Comparison of ENCODE assay signal across 18 cellular contexts in the genomic region with DNA sequence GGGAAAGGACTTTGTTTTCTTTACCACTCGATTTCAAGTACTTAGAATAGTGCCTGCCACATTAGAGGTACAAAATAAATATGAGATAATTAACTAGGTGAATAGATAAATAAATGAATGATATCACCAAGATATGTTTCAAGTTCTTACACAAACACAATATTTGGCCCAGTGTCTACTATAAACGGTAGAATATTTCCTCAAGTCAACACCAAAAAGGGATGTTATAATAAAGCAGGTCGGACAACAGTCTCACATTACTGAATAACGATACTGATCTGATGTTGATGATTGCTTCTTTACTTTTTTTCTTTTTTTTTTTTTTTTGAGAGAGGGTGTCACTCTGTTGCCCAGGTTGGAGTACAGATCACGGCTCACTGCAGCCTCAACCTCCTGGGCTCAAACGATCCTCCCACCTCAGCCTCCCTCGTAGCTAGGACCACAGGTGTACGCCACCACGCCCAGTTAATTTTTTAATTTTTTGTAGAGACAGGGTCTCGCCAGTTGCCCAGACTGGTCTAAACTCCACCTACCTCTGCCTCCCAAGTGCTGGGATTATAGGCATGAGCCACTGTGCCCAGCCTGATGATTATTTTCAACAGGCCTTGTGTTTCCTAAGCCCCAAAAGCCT. TPM values are rescaled to one million over a fixed set of nuclear protein-coding genes. Genes with fewer than 3 reads are reported as not detected.
DNase-seq lines count a peak whose midpoint lies in the region; ATAC-seq and TF ChIP-seq lines count a peak whose summit lies in the region.
"Had no signal": no experiment of that assay in that cellular context is flagged by ENCODE, and none has a peak within 500 bp of the region (broad histone marks: within the 10 kb centered on the region; RNA-seq: fewer than 3 reads in every experiment).

No MANE protein-coding gene starts in this region.

- intact Hi-C loops in posterior cingulate gyrus (cut with DNase I) = no loop called here

- DNase-seq in NCI-H1092 treated with DMSO at 0.1 percent for 48 hours (lab: John Stamatoyannopoulos, UW) = peak; percentile 23
- DNase-seq in NCI-H1092 (lab: John Stamatoyannopoulos, UW) = no peak
- DNase-seq in T-helper 17 cell = no peak
- DNase-seq in trophoblast cell = no peak
- no peak for DNase-seq in T-helper 9 cell
- no peak for DNase-seq in posterior cingulate gyrus
- DNase-seq: activated CD4-positive, alpha-beta T cell treated with anti-CD3 and anti-CD28 coated beads for 1 hour; activated CD8-positive, alpha-beta memory T cell treated with anti-CD3 and anti-CD28 coated beads, Interleukin-2, amount 10 ng/mL, durations not matched to agents 7 days and 5 days; activated effector memory CD4-positive, alpha-beta T cell treated with Interleukin-2 at 50 U/mL for 16 hours; adrenal gland; cerebellar nuclear complex; effector memory CD8-positive, alpha-beta T cell; H9; NCI-H1930; SHP77 treated with DMSO at 0.1 percent for 48 hours had no signal

- H3K27me3 Mint-ChIP-seq in T-helper 17 cell = no peaks in the 10 kb centered on the region
- H3K27me3 Mint-ChIP-seq: effector memory CD8-positive, alpha-beta T cell had no signal

- peaks cover 34% of the 10 kb centered on the region for H3K4me1 Mint-ChIP-seq in T-helper 17 cell

- H3K27ac ChIP-seq in DOHH2 (ENCODE audit: low read depth, low read length) = no peak overlapping the region
- H3K27ac ChIP-seq in trophoblast cell (ENCODE audit: low read depth, low read length) = no peak overlapping the region

- no peak overlapping the region for H2AK5ac ChIP-seq in trophoblast cell (ENCODE audit: low read length)

- peak overlapping the region; percentile 44 for H3K14ac ChIP-seq in trophoblast cell (ENCODE audit: low read length)

- no peaks in the 10 kb centered on the region for H3K9me2 ChIP-seq in DOHH2 (replicated peaks; ENCODE audit: control insufficient read depth, low read length)

- H4K12ac ChIP-seq in trophoblast cell (ENCODE audit: low read depth, low read length) = no peak overlapping the region

- H3K23ac ChIP-seq in trophoblast cell (ENCODE audit: low read length) = no peak overlapping the region

- H3F3A ChIP-seq in DOHH2 (ENCODE audit: control insufficient read depth, insufficient read depth) = no peaks in the 10 kb centered on the region

- no peak for TF ChIP-seq CTCF in DOHH2 (IDR thresholded peaks at IDR 0.05; ENCODE audit: low read depth, low read length, poor library complexity, severe bottlenecking)

- peak overlapping the region; percentile 36 for H2BK12ac ChIP-seq in trophoblast cell (ENCODE audit: low read length)

- H2BK5ac ChIP-seq in trophoblast cell (ENCODE audit: low read depth, low read length, poor library complexity) = no peak overlapping the region

- WGBS in trophoblast cell (ENCODE audit: extremely low coverage, insufficient coverage, insufficient read length) = no CpG with 5 or more reads among the region's 10 CpGs

- H3K27ac Mint-ChIP-seq in T-helper 17 cell = peak overlapping the region; percentile 37
- H3K27ac Mint-ChIP-seq: activated CD8-positive, alpha-beta memory T cell treated with anti-CD3 and anti-CD28 coated beads, Interleukin-2, amount 10 ng/mL, durations not matched to agents 7 days and 5 days had no signal

- H3K9me3 ChIP-seq in DOHH2 (ENCODE audit: control insufficient read depth, insufficient read depth, low read length) (0 out of 2 replicates have a peak, but pooled peaks cover 2% of the 10 kb centered on the region), T-helper 17 cell (ENCODE audit: control insufficient read depth, low read length, poor library complexity, severe bottlenecking) (no peaks in the 10 kb centered on the region), trophoblast cell (ENCODE audit: insufficient read depth, low read depth, low read length) (no peaks in the 10 kb centered on the region)
- H3K9me3 ChIP-seq: adrenal gland had no signal

- no peak overlapping the region for H3K9ac ChIP-seq in trophoblast cell (ENCODE audit: low read length)

- peaks cover 15% of the 10 kb centered on the region for H3K79me1 ChIP-seq in trophoblast cell (ENCODE audit: low read length)

- peak overlapping the region; percentile 35 for H4K91ac ChIP-seq in trophoblast cell (ENCODE audit: low read depth, low read length)

- no peak overlapping the region for H2BK120ac ChIP-seq in trophoblast cell (ENCODE audit: insufficient read depth, low read length, poor library complexity)

- H3K4me1 ChIP-seq in DOHH2 (ENCODE audit: control insufficient read depth, low read length) (peaks cover 25% of the 10 kb centered on the region), trophoblast cell (ENCODE audit: control insufficient read depth in 1 of 2, insufficient read depth in 2 of 2, low read length in 2 of 2) (peaks cover 4 to 7% of the 10 kb centered on the region in 2 experiments)

- peaks cover 2% of the 10 kb centered on the region for H3K36me3 Mint-ChIP-seq in T-helper 17 cell (ENCODE audit: low read depth)

- H3K4me2 ChIP-seq in DOHH2 (ENCODE audit: low read length) = peak overlapping the region; percentile 9; the same call in 1 of the 2 replicates
- H3K4me2 ChIP-seq in trophoblast cell (ENCODE audit: low read length) = peak overlapping the region; percentile 11

- ATAC-seq in T-helper 17 cell = no peak
- ATAC-seq in GM18498 (IDR thresholded peaks at IDR 0.05; ENCODE audit: unreplicated experiment) = no peak
- ATAC-seq: activated CD8-positive, alpha-beta memory T cell treated with anti-CD3 and anti-CD28 coated beads, Interleukin-2, amount 10 ng/mL, durations not matched to agents 7 days and 5 days; effector memory CD8-positive, alpha-beta T cell had no signal

- H3K4ac ChIP-seq in trophoblast cell (ENCODE audit: low read depth, low read length) = peak overlapping the region; percentile 95

- H4K8ac ChIP-seq in trophoblast cell (ENCODE audit: low read depth, low read length) = no peak overlapping the region

- H3K4me3 ChIP-seq in DOHH2 (ENCODE audit: low read length) (no peak overlapping the region), trophoblast cell (ENCODE audit: low read depth, low read length) (no peak overlapping the region)
- H3K4me3 ChIP-seq: adrenal gland, tibial nerve had no signal

- H3K36me3 ChIP-seq in DOHH2 (ENCODE audit: control insufficient read depth, low read length) = 0 out of 2 replicates have a peak, but pooled peaks cover 2% of the 10 kb centered on the region
- H3K36me3 ChIP-seq in trophoblast cell (ENCODE audit: control insufficient read depth in 1 of 2, insufficient read depth in 2 of 2, low read length in 2 of 2) = peaks cover 2% of the 10 kb centered on the region in 2 experiments
- H3K36me3 ChIP-seq: adrenal gland, tibial nerve had no signal

- H3K79me2 ChIP-seq in DOHH2 (ENCODE audit: control insufficient read depth, low read length) = peaks cover 43% of the 10 kb centered on the region
- peaks cover 23% of the 10 kb centered on the region for H3K79me2 ChIP-seq in trophoblast cell (ENCODE audit: control insufficient read depth, insufficient read depth, low read length, poor library complexity)

- no peak overlapping the region for H3K4me3 Mint-ChIP-seq in T-helper 17 cell
- H3K4me3 Mint-ChIP-seq: activated CD8-positive, alpha-beta memory T cell treated with anti-CD3 and anti-CD28 coated beads, Interleukin-2, amount 10 ng/mL, durations not matched to agents 7 days and 5 days had no signal

- H3K27me3 ChIP-seq in DOHH2 (ENCODE audit: control insufficient read depth, low read length) (peaks cover 9% of the 10 kb centered on the region), trophoblast cell (ENCODE audit: insufficient read depth, low read length) (no peaks in the 10 kb centered on the region)
- H3K27me3 ChIP-seq: adrenal gland, tibial nerve had no signal

- no peaks in the 10 kb centered on the region for H4K20me1 ChIP-seq in DOHH2 (ENCODE audit: control insufficient read depth, insufficient read depth, low read depth, low read length)

- no peak overlapping the region for H3K18ac ChIP-seq in trophoblast cell (ENCODE audit: low read length)

- H2AFZ ChIP-seq in trophoblast cell (ENCODE audit: insufficient read depth, low read length, poor library complexity) = no peak overlapping the region

RNA-seq across cellular contexts. Expression of a gene that starts 2.4 kb away (rescaled TPM):
- 10 to 100 TPM; 20.0 to 27.0 TPM for total RNA-seq in T-helper 17 cell
- 113 and 115 TPM in 2 replicates for polyA plus RNA-seq in trophoblast cell (2013)
